ENCODE assay signal across 27 cellular contexts in genomic region chr17:82806645-82807044, GRCh38. TPM values are rescaled to one million over a fixed set of nuclear protein-coding genes. Genes with fewer than 3 reads are reported as not detected.
"Had no signal": no experiment of that assay in that cellular context is flagged by ENCODE, and none has a peak within 500 bp of the region (broad histone marks: within the 10 kb centered on the region; RNA-seq: fewer than 3 reads in every experiment).

No MANE protein-coding gene starts in this region.

- H3K9me3 ChIP-seq: lower lobe of right lung, prostate gland, right lobe of liver, SK-N-SH, thyroid gland had no signal

- H3K4me3 ChIP-seq: coronary artery, lower lobe of right lung, prostate gland, right lobe of liver, smooth muscle cell, thyroid gland had no signal

- H3K4me1 ChIP-seq: lower lobe of right lung, prostate gland, right lobe of liver, thyroid gland had no signal

- H3K36me3 ChIP-seq: brain microvascular endothelial cell, prostate gland, right lobe of liver, thyroid gland had no signal

- H3K27ac ChIP-seq: brain microvascular endothelial cell, coronary artery, lower lobe of right lung, prostate gland, right lobe of liver, thyroid gland had no signal

- H3K27me3 ChIP-seq: brain microvascular endothelial cell, right lobe of liver, thyroid gland had no signal

- H3K9ac ChIP-seq: SK-N-SH had no signal

- DNase-seq: activated CD4-positive, alpha-beta T cell treated with anti-CD3 and anti-CD28 coated beads, Interleukin-2, amount 10 ng/mL, durations not matched to agents 7 days and 5 days; activated CD8-positive, alpha-beta T cell treated with anti-CD3 and anti-CD28 coated beads, Interleukin-2, amount 10 ng/mL, durations not matched to agents 7 days and 5 days; activated naive CD4-positive, alpha-beta T cell treated with anti-CD3 and anti-CD28 coated beads for 36 hours; activated naive CD8-positive, alpha-beta T cell treated with anti-CD3 and anti-CD28 coated beads, Interleukin-2, amount 50 U/mL, for 24 hours; activated T-cell treated with anti-CD3 and anti-CD28 coated beads, Interleukin-2, amount 50 U/mL, for 24 hours; anterior cingulate cortex; brain microvascular endothelial cell; erythroblast; foreskin melanocyte; glutamatergic neuron; kidney glomerular epithelial cell; lower lobe of right lung; right lobe of liver; SK-N-SH; stimulated activated CD4-positive, alpha-beta T cell treated with anti-CD3 and anti-CD28 coated beads, Interleukin-4, amount 100 ng/mL, for 4 hours; stimulated activated naive CD4-positive, alpha-beta T cell; T-cell; T-helper 9 cell; thyroid gland had no signal

- H3K4me2 ChIP-seq: SK-N-SH, smooth muscle cell had no signal

- ATAC-seq: activated CD4-positive, CD25-positive, alpha-beta regulatory T cell treated with anti-CD3 and anti-CD28 coated beads, Interleukin-2, amount 50 U/mL, for 24 hours; activated CD8-positive, alpha-beta T cell treated with anti-CD3 and anti-CD28 coated beads, Interleukin-2, amount 10 ng/mL, durations not matched to agents 7 days and 5 days; activated naive CD8-positive, alpha-beta T cell treated with anti-CD3 and anti-CD28 coated beads, Interleukin-2, amount 50 U/mL, for 24 hours; lower lobe of right lung; right lobe of liver; T-cell had no signal

RNA-seq across cellular contexts. Expression of gene ZNF750, which starts 33.2 kb away (rescaled TPM):
- total RNA-seq: activated CD4-positive, alpha-beta T cell treated with anti-CD3 and anti-CD28 coated beads, Interleukin-2, amount 10 ng/mL, durations not matched to agents 7 days and 5 days; activated CD8-positive, alpha-beta T cell treated with anti-CD3 and anti-CD28 coated beads, Interleukin-2, amount 10 ng/mL, durations not matched to agents 7 days and 5 days; activated naive CD4-positive, alpha-beta T cell treated with anti-CD3 and anti-CD28 coated beads for 36 hours; activated T-helper 2 cell treated with anti-CD3 and anti-CD28 coated beads, Interferon-gamma antibody, Interleukin-2, Interleukin-4, amounts not matched to agents 10 μg/mL and 5 μg/mL and 100 μg/mL, durations not matched to agents 14 hours and 24 hours and 36 hours; myocyte; omental fat pad; right lobe of liver; T-cell had no signal
- polyA plus RNA-seq: neural cell, SK-N-SH had no signal
